Comparison of ENCODE assay signal across 8 cellular contexts in genomic region chrX:107678957-107679740, GRCh38. TPM values are rescaled to one million over a fixed set of nuclear protein-coding genes. Genes with fewer than 3 reads are reported as not detected.
DNase-seq lines count a peak whose midpoint lies in the region; ATAC-seq and TF ChIP-seq lines count a peak whose summit lies in the region.

No MANE protein-coding gene starts in this region.

- in situ Hi-C loops in Caki2 (cut with HindIII; ENCODE audit: low pct_unique_long_range_greater_than_20kb, low sequenced_read_pairs), result no loop called here

- no peaks in the 10 kb centered on the region for H3F3A ChIP-seq in GM23338 (replicated peaks; ENCODE audit: low read depth)

- peaks cover 3% of the 10 kb centered on the region for H3K27me3 ChIP-seq in fibroblast of lung (ENCODE audit: control insufficient read depth, insufficient read depth, low read length)
- H3K27me3 ChIP-seq in GM23338 (ENCODE audit: insufficient read depth), result no peaks in the 10 kb centered on the region

- DNase-seq in Caki2 (ENCODE audit: low read depth) (peak; percentile 50), Kasumi-1 (lab: John Stamatoyannopoulos, UW) (peak; percentile 7 to 9), fibroblast of lung (ENCODE audit: low read depth in 2 of 2) (peak; percentile 55 to 91), GM23338 (ENCODE audit: low spot score) (no peak), NCI-H2227 treated with DMSO at 0.1 percent for 48 hours (lab: John Stamatoyannopoulos, UW) (no peak)
- peak; percentile 89 for DNase-seq in activated CD8-positive, alpha-beta memory T cell treated with anti-CD3 and anti-CD28 coated beads, Interleukin-2, amount 10 ng/mL, durations not matched to agents 7 days and 5 days
- DNase-seq in stimulated activated CD4-positive, alpha-beta T cell treated with anti-CD3 and anti-CD28 coated beads, Interleukin-1b, Interleukin-23, amount 100 ng/mL, for 48 hours, result peak; percentile 73

- H3K4me2 ChIP-seq in fibroblast of lung (ENCODE audit: extremely low read depth, insufficient read depth, low read length) (no peak overlapping the region), GM23338 (no peak overlapping the region)

- no peaks in the 10 kb centered on the region for H3K9me3 Mint-ChIP-seq in activated CD8-positive, alpha-beta memory T cell treated with anti-CD3 and anti-CD28 coated beads, Interleukin-2, amount 10 ng/mL, durations not matched to agents 7 days and 5 days (ENCODE audit: low read depth)
- H3K9me3 Mint-ChIP-seq in GM23338, result no peaks in the 10 kb centered on the region

- peak overlapping the region; percentile 80 for H3K27ac Mint-ChIP-seq in activated CD8-positive, alpha-beta memory T cell treated with anti-CD3 and anti-CD28 coated beads, Interleukin-2, amount 10 ng/mL, durations not matched to agents 7 days and 5 days
- H3K27ac Mint-ChIP-seq in GM23338, result no peak overlapping the region

- H3K4me3 ChIP-seq in fibroblast of lung (replicated peaks in 1 of 4; ENCODE audit: control extremely low read depth in 1 of 4, insufficient read depth in 1 of 4, low read depth in 3 of 4, low read length in 4 of 4), result no peak overlapping the region
- no peak overlapping the region for H3K4me3 ChIP-seq in GM23338

- H3K79me2 ChIP-seq in fibroblast of lung (ENCODE audit: control insufficient read depth, insufficient read depth, low read length) (no peaks in the 10 kb centered on the region), GM23338 (replicated peaks; ENCODE audit: insufficient read depth) (no peaks in the 10 kb centered on the region)

- H3K27me3 Mint-ChIP-seq in activated CD8-positive, alpha-beta memory T cell treated with anti-CD3 and anti-CD28 coated beads, Interleukin-2, amount 10 ng/mL, durations not matched to agents 7 days and 5 days, result no peaks in the 10 kb centered on the region
- peaks cover 8% of the 10 kb centered on the region for H3K27me3 Mint-ChIP-seq in GM23338 (ENCODE audit: insufficient read depth, low read depth, poor library complexity)

- H3K9ac ChIP-seq in fibroblast of lung (ENCODE audit: insufficient read depth, low read length), result no peak overlapping the region

- CTCF ChIA-PET in activated CD8-positive, alpha-beta memory T cell treated with anti-CD3 and anti-CD28 coated beads, Interleukin-2, amount 10 ng/mL, durations not matched to agents 7 days and 5 days (lab: Charles Lee), result interaction anchor here (1.3 to 11.8 kb wide), 4 partner anchors 9 to 97 kb away, joined by 3 to 261 read pairs (median 6); partner anchors contain the start of gene NCBP2L

- H3K4me1 ChIP-seq in fibroblast of lung (ENCODE audit: control insufficient read depth, extremely low read depth, insufficient read depth, low read length), result peaks cover 11% of the 10 kb centered on the region
- peaks cover 11% of the 10 kb centered on the region; the same call in 1 of the 2 replicates for H3K4me1 ChIP-seq in GM23338 (ENCODE audit: insufficient read depth)

- H3K36me3 ChIP-seq in fibroblast of lung (ENCODE audit: control insufficient read depth, insufficient read depth, low read length), result no peaks in the 10 kb centered on the region
- H3K36me3 ChIP-seq in GM23338 (ENCODE audit: insufficient read depth), result no peaks in the 10 kb centered on the region

- no peaks in the 10 kb centered on the region for H3K36me3 Mint-ChIP-seq in activated CD8-positive, alpha-beta memory T cell treated with anti-CD3 and anti-CD28 coated beads, Interleukin-2, amount 10 ng/mL, durations not matched to agents 7 days and 5 days
- no peaks in the 10 kb centered on the region for H3K36me3 Mint-ChIP-seq in GM23338 (ENCODE audit: low read depth)

- ATAC-seq in activated CD8-positive, alpha-beta memory T cell treated with anti-CD3 and anti-CD28 coated beads, Interleukin-2, amount 10 ng/mL, durations not matched to agents 7 days and 5 days, result peak; percentile 56
- ATAC-seq in GM23338, result no peak
- ATAC-seq in HG03571 (IDR thresholded peaks at IDR 0.05; ENCODE audit: unreplicated experiment), result no peak

- H3K4me3 Mint-ChIP-seq in activated CD8-positive, alpha-beta memory T cell treated with anti-CD3 and anti-CD28 coated beads, Interleukin-2, amount 10 ng/mL, durations not matched to agents 7 days and 5 days, result no peak overlapping the region
- no peak overlapping the region for H3K4me3 Mint-ChIP-seq in GM23338

- H3K9me3 ChIP-seq in fibroblast of lung (ENCODE audit: control insufficient read depth, insufficient read depth, low read depth, low read length), result no peaks in the 10 kb centered on the region

- TF ChIP-seq CTCF in fibroblast of lung (conservative IDR thresholded peaks at IDR 0.05 in 1 of 2, IDR thresholded peaks at IDR 0.05 in 1 of 2; ENCODE audit: low read depth in 1 of 2, low read length in 2 of 2) (no peak), GM23338 (conservative IDR thresholded peaks at IDR 0.05; ENCODE audit: low read depth in 2 of 2) (no peak)

- peaks cover 65% of the 10 kb centered on the region for H3K4me1 Mint-ChIP-seq in activated CD8-positive, alpha-beta memory T cell treated with anti-CD3 and anti-CD28 coated beads, Interleukin-2, amount 10 ng/mL, durations not matched to agents 7 days and 5 days
- H3K4me1 Mint-ChIP-seq in GM23338, result peaks cover 16% of the 10 kb centered on the region

- no peak overlapping the region for H2AFZ ChIP-seq in fibroblast of lung (ENCODE audit: low read length)
- H2AFZ ChIP-seq in GM23338, result no peak overlapping the region

- no peaks in the 10 kb centered on the region for H4K20me1 ChIP-seq in fibroblast of lung (ENCODE audit: control insufficient read depth, extremely low read depth, insufficient read depth, low read length)
- no peaks in the 10 kb centered on the region for H4K20me1 ChIP-seq in GM23338 (replicated peaks; ENCODE audit: insufficient read depth)

- no peaks in the 10 kb centered on the region for H3K9me2 ChIP-seq in GM23338 (ENCODE audit: insufficient read depth)

- H3K27ac ChIP-seq in fibroblast of lung (ENCODE audit: insufficient read depth, low read length) (no peak overlapping the region), GM23338 (ENCODE audit: low read depth) (no peak overlapping the region)

TF ChIP-seq in GM23338, 12 proteins besides CTCF, POLR2A, EP300 and RAD21 (continues in another document):
- TF ChIP-seq STAT1 (IDR thresholded peaks at IDR 0.05; ENCODE audit: unreplicated experiment) (no peak), CREB1 (CRISPR knock-in tag; IDR thresholded peaks at IDR 0.05; ENCODE audit: low read depth) (no peak), POLR2AphosphoS5 (IDR thresholded peaks at IDR 0.05; ENCODE audit: low read depth) (no peak)

RNA-seq across cellular contexts. Expression of gene PRPS1, which starts 50.8 kb away (rescaled TPM):
- 63.9 and 89.5 TPM in 2 replicates for total RNA-seq in Caki2 (2014; rRNA removed; shearing (Covaris generic); ENCODE audit: low replicate concordance)
- total RNA-seq in activated CD8-positive, alpha-beta memory T cell treated with anti-CD3 and anti-CD28 coated beads, Interleukin-2, amount 10 ng/mL, durations not matched to agents 7 days and 5 days, result 10 to 100 TPM; 68.3 to 75.7 TPM
- total RNA-seq in fibroblast of lung, result 14.4 and 17.0 TPM in 2 replicates
- 56.8 and 104 TPM in 2 replicates for polyA plus RNA-seq in fibroblast of lung
- 44.9 and 76.6 TPM in 2 replicates for polyA plus RNA-seq in fibroblast of lung (2012)
- polyA minus RNA-seq in fibroblast of lung (ENCODE audit: low replicate concordance), result 34.6 and 42.2 TPM in 2 replicates
- 149 and 189 TPM in 2 replicates for total RNA-seq in GM23338 (2014; rRNA removed; shearing (Covaris generic))
- 91.1 and 93.6 TPM in 2 replicates for polyA plus RNA-seq in GM23338 (2016; fragmentation: Nextera tagmentation; extraction: Ambion mirVana)

Comparison
In these comparisons a context has a peak if more than half of its experiments do, and no peak if none do; other contexts are left out.
1. DNase-seq: peak in Caki2 (single experiment), Kasumi-1 (2 of 2), activated CD8-positive, alpha-beta memory T cell treated with anti-CD3 and anti-CD28 coated beads, Interleukin-2, amount 10 ng/mL, durations not matched to agents 7 days and 5 days (single experiment), fibroblast of lung (2 of 2) and stimulated activated CD4-positive, alpha-beta T cell treated with anti-CD3 and anti-CD28 coated beads, Interleukin-1b, Interleukin-23, amount 100 ng/mL, for 48 hours (single experiment); none in GM23338 (single experiment) and NCI-H2227 treated with DMSO at 0.1 percent for 48 hours (single experiment).